In the genomic region with DNA sequence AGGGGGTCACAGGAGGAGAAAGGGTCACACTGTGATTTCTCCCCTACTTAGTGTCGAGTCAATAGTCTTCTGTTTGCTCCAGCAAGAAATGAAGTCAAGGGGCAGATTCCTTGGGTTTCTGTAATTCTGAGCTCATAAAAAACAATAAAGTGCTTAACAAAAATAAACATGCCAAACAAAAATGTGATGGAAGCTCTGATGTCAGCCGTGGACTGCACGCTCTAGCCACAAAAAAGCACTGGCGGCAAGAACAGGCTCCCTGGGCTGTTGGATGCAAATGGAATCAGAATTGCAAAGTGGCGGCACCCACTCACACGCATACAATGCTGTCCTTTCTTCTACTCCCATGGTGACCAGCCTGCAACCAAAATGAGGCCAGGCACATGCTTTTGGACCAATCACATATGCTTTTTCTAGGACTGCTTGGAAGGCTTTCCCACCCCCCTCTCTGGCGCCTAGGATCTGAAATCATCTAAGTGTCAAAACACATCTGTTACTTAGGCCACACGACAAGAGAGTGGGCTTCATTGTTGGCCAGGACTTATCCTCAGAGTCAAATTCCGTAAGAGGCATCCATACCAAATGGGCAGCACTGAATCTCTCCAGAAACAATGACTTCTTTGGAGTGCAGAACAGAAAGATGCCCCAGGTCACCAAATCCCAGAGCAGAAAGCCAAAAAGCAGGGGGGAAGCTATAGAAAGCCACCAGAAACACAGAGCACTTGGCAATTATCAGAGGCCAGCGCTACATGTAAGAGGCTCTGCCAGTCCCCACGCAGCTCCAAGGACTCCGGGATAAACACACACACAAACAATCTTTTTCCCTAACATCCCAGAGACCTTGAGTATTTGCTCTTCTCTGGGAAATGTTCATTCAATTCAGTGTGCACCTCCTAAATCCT, we compare ENCODE assay signal across 11 cellular contexts. TPM values are rescaled to one million over a fixed set of nuclear protein-coding genes. Genes with fewer than 3 reads are reported as not detected.
DNase-seq lines count a peak whose midpoint lies in the region; ATAC-seq and TF ChIP-seq lines count a peak whose summit lies in the region.
"Had no signal": no experiment of that assay in that cellular context is flagged by ENCODE, and none has a peak within 500 bp of the region (broad histone marks: within the 10 kb centered on the region; RNA-seq: fewer than 3 reads in every experiment).

No MANE protein-coding gene starts in this region.

- TF ChIP-seq CTCF in dorsolateral prefrontal cortex (IDR thresholded peaks at IDR 0.05 in 54 of 56, conservative IDR thresholded peaks at IDR 0.05 in 2 of 56; ENCODE audit: low read depth in 1 of 56, partially characterized antibody in 56 of 56), result peak in 6 of 56 donors; percentile 1 to 18 (median 12)
- no peak for TF ChIP-seq CTCF in lower lobe of right lung (IDR thresholded peaks at IDR 0.05)
- TF ChIP-seq CTCF in thoracic aorta (IDR thresholded peaks at IDR 0.05), result no peak

- H3K4me3 ChIP-seq in dorsolateral prefrontal cortex (peak overlapping the region in 25 of 59 donors; percentile 0 to 40 (median 13)), lower lobe of right lung (no peak overlapping the region), thoracic aorta (no peak overlapping the region)

- intact Hi-C loops in dorsolateral prefrontal cortex (cut with DNase I), result loop anchor here (1.0 to 5.0 kb wide), 3 partner anchors 37 to 52 kb away; no protein-coding TSS in a partner anchor
- intact Hi-C loops in lower lobe of right lung (cut with DNase I), result no loop called here

- H3K27ac ChIP-seq in dorsolateral prefrontal cortex, result peak overlapping the region; percentile 58 to 97 (median 93)
- peak overlapping the region; percentile 50 for H3K27ac ChIP-seq in lower lobe of right lung
- peak overlapping the region; percentile 82 to 88 for H3K27ac ChIP-seq in thoracic aorta

- DNase-seq in M059J (ENCODE audit: low read depth), result peak; percentile 95
- peak; percentile 37 to 94 (median 88) for DNase-seq in dorsolateral prefrontal cortex
- DNase-seq in lower lobe of right lung, result no peak
- DNase-seq in thoracic aorta (ENCODE audit: low spot score), result no peak
- DNase-seq in DMS153 (lab: John Stamatoyannopoulos, UW), result no peak
- DNase-seq in T-helper 17 cell, result no peak
- DNase-seq in dermis blood vessel endothelial cell, result no peak
- no peak for DNase-seq in NCI-H345 treated with DMSO at 0.1 percent for 48 hours (lab: John Stamatoyannopoulos, UW; ENCODE audit: unreplicated experiment)
- DNase-seq: T-cell had no signal

- H3K9me3 ChIP-seq in lower lobe of right lung (no peaks in the 10 kb centered on the region), thoracic aorta (no peaks in the 10 kb centered on the region), T-helper 17 cell (ENCODE audit: control insufficient read depth, low read length, poor library complexity, severe bottlenecking) (no peaks in the 10 kb centered on the region)

- no peak overlapping the region for H3K4me3 Mint-ChIP-seq in T-helper 17 cell
- H3K4me3 Mint-ChIP-seq: central memory CD8-positive, alpha-beta T cell; IgD-negative memory B cell; T-cell had no signal

- H3K27me3 ChIP-seq in dorsolateral prefrontal cortex, result no peaks in the 10 kb centered on the region
- no peaks in the 10 kb centered on the region for H3K27me3 ChIP-seq in lower lobe of right lung (ENCODE audit: low read depth)
- no peaks in the 10 kb centered on the region for H3K27me3 ChIP-seq in thoracic aorta (replicated peaks; ENCODE audit: insufficient read depth)

- H3K27ac Mint-ChIP-seq in T-helper 17 cell, result no peak overlapping the region
- H3K27ac Mint-ChIP-seq: IgD-negative memory B cell, T-cell had no signal

- ATAC-seq in lower lobe of right lung (peak in 1 of 2 donors; percentile 11), thoracic aorta (ENCODE audit: insufficient number of reproducible peaks, low FRiP score, low read depth) (no peak), T-helper 17 cell (no peak)
- ATAC-seq: T-cell had no signal

- H3K4me1 ChIP-seq in lower lobe of right lung, result peaks cover 71% of the 10 kb centered on the region
- peaks cover 75 to 98% of the 10 kb centered on the region in 2 donors for H3K4me1 ChIP-seq in thoracic aorta (ENCODE audit: control insufficient read depth in 1 of 2, low read depth in 2 of 2)

- H3K4me1 Mint-ChIP-seq in T-helper 17 cell, result peaks cover 9% of the 10 kb centered on the region

- peaks cover 11% of the 10 kb centered on the region for H3K36me3 ChIP-seq in lower lobe of right lung
- H3K36me3 ChIP-seq in thoracic aorta, result peaks cover 13% of the 10 kb centered on the region

- H3K27me3 Mint-ChIP-seq in T-helper 17 cell, result no peaks in the 10 kb centered on the region
- H3K27me3 Mint-ChIP-seq: central memory CD8-positive, alpha-beta T cell had no signal

- H3K36me3 Mint-ChIP-seq in T-helper 17 cell (ENCODE audit: low read depth), result no peaks in the 10 kb centered on the region

RNA-seq across cellular contexts. Expression of gene C1orf198, which starts 9.2 kb away (rescaled TPM):
- 56.8 and 83.4 TPM in 2 replicates for total RNA-seq in M059J (2014; rRNA removed; shearing (Covaris generic))
- total RNA-seq in dorsolateral prefrontal cortex (100 to 1,000 TPM in 36 of 120 experiments, 10 to 100 TPM in 84; 43.1 to 244 (median 83.2) TPM), lower lobe of right lung (101 TPM), thoracic aorta (100 to 1,000 TPM; 166 to 273 TPM), T-helper 17 cell (10 to 100 TPM in 1 of 2 donors, 1 to 10 TPM in 1; 3.7 to 20.6 TPM), dermis blood vessel endothelial cell (20.8 and 22.7 TPM in 2 replicates)

Comparison
In these comparisons a context has a peak if more than half of its experiments do, and no peak if none do; other contexts are left out.
1. DNase-seq: peak in M059J (single experiment) and dorsolateral prefrontal cortex (10 of 10); none in lower lobe of right lung (single experiment), thoracic aorta (single experiment), DMS153 (single experiment), T-helper 17 cell (0 of 3), dermis blood vessel endothelial cell (single experiment) and NCI-H345 treated with DMSO at 0.1 percent for 48 hours (single experiment).
2. Peak in every context shown above with its lines, with median percentiles within 50 percentile points of each other: H3K27ac ChIP-seq.